In genomic region chr12:118060301-118061010, GRCh38 we compare ENCODE assay signal across 1 cellular context.
A peak's percentile ranks its signal among the peaks of the same experiment; 100 is the strongest.
TF ChIP-seq lines count a peak whose summit lies in the region.

No MANE protein-coding gene starts in this region.

TF ChIP-seq in HEK293, 187 proteins besides CTCF, POLR2A, EP300 and RAD21 (continued from another document):
- TF ChIP-seq ZBTB10 (tag by site-specific recombination; IDR thresholded peaks at IDR 0.05) (0 out of 2 replicates have a peak, but pooled peaks have one; percentile 36), PATZ1 (tag by site-specific recombination; IDR thresholded peaks at IDR 0.05) (peak; percentile 52; the same call in 1 of the 2 replicates)
